ENCODE assay signal across 38 cellular contexts in the genomic region with DNA sequence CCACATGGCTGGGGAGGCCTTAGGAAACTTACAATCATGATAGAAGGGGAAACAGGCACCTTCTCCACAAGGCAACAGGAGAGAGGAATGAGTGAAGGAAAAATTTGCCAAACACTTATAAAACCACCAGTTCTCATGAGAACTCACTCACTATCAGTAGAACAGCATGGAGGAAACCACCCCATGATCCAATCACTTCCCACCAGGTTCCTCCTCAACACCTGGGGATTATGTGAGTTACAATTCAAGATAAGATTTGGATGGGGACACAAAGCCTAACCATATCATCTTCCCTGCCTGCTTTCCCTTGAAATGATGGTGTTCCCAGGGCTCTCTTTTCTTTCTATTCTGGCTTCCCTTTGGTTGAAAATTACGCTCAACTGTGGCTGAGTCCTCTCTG.
"Had no signal": no experiment of that assay in that cellular context is flagged by ENCODE, and none has a peak within 500 bp of the region (broad histone marks: within the 10 kb centered on the region; RNA-seq: fewer than 3 reads in every experiment).

No MANE protein-coding gene starts in this region.

- H3K9me3 Mint-ChIP-seq: activated naive CD4-positive, alpha-beta T cell treated with anti-CD3 and anti-CD28 coated beads for 36 hours; activated naive CD4-positive, alpha-beta T cell treated with anti-CD3 and anti-CD28 coated beads, Interleukin-2, amount 10 ng/mL, durations not matched to agents 7 days and 5 days; activated naive CD4-positive, alpha-beta T cell treated with anti-CD3 and anti-CD28 coated beads, Interleukin-2, amount 50 U/mL, for 24 hours; activated naive CD4-positive, alpha-beta T cell treated with anti-CD3 and anti-CD28 coated beads, Interleukin-2, amount 50 U/mL, for 72 hours; activated naive CD8-positive, alpha-beta T cell treated with anti-CD3 and anti-CD28 coated beads for 36 hours; activated naive CD8-positive, alpha-beta T cell treated with anti-CD3 and anti-CD28 coated beads, Interleukin-2, amount 10 ng/mL, durations not matched to agents 7 days and 5 days; activated naive CD8-positive, alpha-beta T cell treated with anti-CD3 and anti-CD28 coated beads, Interleukin-2, amount 50 U/mL, for 24 hours; activated T-cell treated with anti-CD3 and anti-CD28 coated beads, Interleukin-2, amount 50 U/mL, for 24 hours; activated T-cell treated with anti-CD3 and anti-CD28 coated beads, Interleukin-2, amount 50 U/mL, for 4 hours; activated T-cell treated with anti-CD3 and anti-CD28 coated beads, Interleukin-2, amount 50 U/mL, for 72 hours; activated T-helper 1 cell treated with anti-CD3 and anti-CD28 coated beads, Interleukin-12 subunit alpha, Interleukin-12 subunit beta, Interleukin-2, Interleukin-4 antibody, amounts not matched to agents 30 ng/mL and 10 ng/mL and 1 ng/mL, durations not matched to agents 14 hours and 24 hours and 36 hours; activated T-helper 17 cell treated with anti-CD3 and anti-CD28 coated beads, Interleukin-2, amount 50 U/mL, for 72 hours; activated T-helper 2 cell treated with anti-CD3 and anti-CD28 coated beads, Interferon-gamma antibody, Interleukin-2, Interleukin-4, amounts not matched to agents 10 μg/mL and 5 μg/mL and 100 μg/mL, durations not matched to agents 14 hours and 24 hours and 36 hours; central memory CD8-positive, alpha-beta T cell had no signal

- H3K27ac ChIP-seq: adrenal gland, ascending aorta, body of pancreas, brain microvascular endothelial cell, breast epithelium, cardiac muscle cell had no signal

- H3K4me3 ChIP-seq: adrenal gland, ascending aorta, body of pancreas, breast epithelium, cardiac muscle cell had no signal

- H3K36me3 ChIP-seq: adrenal gland, ascending aorta, brain microvascular endothelial cell, breast epithelium, cardiac muscle cell had no signal

- H3K4me1 ChIP-seq: adrenal gland, ascending aorta, body of pancreas, breast epithelium had no signal

- DNase-seq: activated effector memory CD4-positive, alpha-beta T cell treated with anti-CD3 and anti-CD28 coated beads, Interleukin-2, amount 50 U/mL, for 16 hours; activated effector memory CD4-positive, alpha-beta T cell treated with Interleukin-2 at 50 U/mL for 16 hours; activated gamma-delta T cell; activated gamma-delta T cell treated with Interleukin-2 at 50 U/mL for 16 hours; activated naive CD4-positive, alpha-beta T cell; activated naive CD4-positive, alpha-beta T cell treated with anti-CD3 and anti-CD28 coated beads for 36 hours; activated naive CD4-positive, alpha-beta T cell treated with anti-CD3 and anti-CD28 coated beads, Interleukin-2, amount 10 ng/mL, durations not matched to agents 7 days and 5 days; activated naive CD4-positive, alpha-beta T cell treated with anti-CD3 and anti-CD28 coated beads, Interleukin-2, amount 50 U/mL, for 16 hours; activated naive CD4-positive, alpha-beta T cell treated with Interleukin-2 at 50 U/mL for 16 hours; activated naive CD8-positive, alpha-beta T cell treated with anti-CD3 and anti-CD28 coated beads for 36 hours; activated naive CD8-positive, alpha-beta T cell treated with anti-CD3 and anti-CD28 coated beads, Interleukin-2, amount 10 ng/mL, durations not matched to agents 7 days and 5 days; activated naive CD8-positive, alpha-beta T cell treated with anti-CD3 and anti-CD28 coated beads, Interleukin-2, amount 50 U/mL, for 24 hours; activated T-cell treated with anti-CD3 and anti-CD28 coated beads, Interleukin-2, amount 50 U/mL, for 1 hour; activated T-cell treated with anti-CD3 and anti-CD28 coated beads, Interleukin-2, amount 50 U/mL, for 24 hours; activated T-cell treated with anti-CD3 and anti-CD28 coated beads, Interleukin-2, amount 50 U/mL, for 4 hours; activated T-cell treated with anti-CD3 and anti-CD28 coated beads, Interleukin-2, amount 50 U/mL, for 48 hours; activated T-cell treated with anti-CD3 and anti-CD28 coated beads, Interleukin-2, amount 50 U/mL, for 72 hours; adrenal gland; amniotic stem cell; amygdala; anterior cingulate cortex; aorta; body of pancreas; brain microvascular endothelial cell; caudate nucleus; central memory CD4-positive, alpha-beta T cell; cerebellar nuclear complex had no signal

- H3K36me3 Mint-ChIP-seq: activated naive CD4-positive, alpha-beta T cell treated with anti-CD3 and anti-CD28 coated beads, Interleukin-2, amount 10 ng/mL, durations not matched to agents 7 days and 5 days; activated naive CD4-positive, alpha-beta T cell treated with anti-CD3 and anti-CD28 coated beads, Interleukin-2, amount 50 U/mL, for 24 hours; activated naive CD4-positive, alpha-beta T cell treated with anti-CD3 and anti-CD28 coated beads, Interleukin-2, amount 50 U/mL, for 72 hours; activated naive CD8-positive, alpha-beta T cell; activated naive CD8-positive, alpha-beta T cell treated with anti-CD3 and anti-CD28 coated beads for 36 hours; activated naive CD8-positive, alpha-beta T cell treated with anti-CD3 and anti-CD28 coated beads, Interleukin-2, amount 10 ng/mL, durations not matched to agents 7 days and 5 days; brain had no signal

- H3K4me1 Mint-ChIP-seq: activated naive CD4-positive, alpha-beta T cell treated with anti-CD3 and anti-CD28 coated beads, Interleukin-2, amount 10 ng/mL, durations not matched to agents 7 days and 5 days; activated naive CD4-positive, alpha-beta T cell treated with anti-CD3 and anti-CD28 coated beads, Interleukin-2, amount 50 U/mL, for 24 hours; activated naive CD8-positive, alpha-beta T cell treated with anti-CD3 and anti-CD28 coated beads for 36 hours; activated naive CD8-positive, alpha-beta T cell treated with anti-CD3 and anti-CD28 coated beads, Interleukin-2, amount 50 U/mL, for 24 hours; activated T-helper 17 cell treated with anti-CD3 and anti-CD28 coated beads, Interleukin-2, amount 50 U/mL, for 72 hours; central memory CD8-positive, alpha-beta T cell had no signal

- H3K4me3 Mint-ChIP-seq: activated naive CD4-positive, alpha-beta T cell treated with anti-CD3 and anti-CD28 coated beads for 36 hours; activated naive CD4-positive, alpha-beta T cell treated with anti-CD3 and anti-CD28 coated beads, Interleukin-2, amount 10 ng/mL, durations not matched to agents 7 days and 5 days; activated naive CD4-positive, alpha-beta T cell treated with anti-CD3 and anti-CD28 coated beads, Interleukin-2, amount 50 U/mL, for 24 hours; activated naive CD8-positive, alpha-beta T cell; activated naive CD8-positive, alpha-beta T cell treated with anti-CD3 and anti-CD28 coated beads for 36 hours; activated naive CD8-positive, alpha-beta T cell treated with anti-CD3 and anti-CD28 coated beads, Interleukin-2, amount 10 ng/mL, durations not matched to agents 7 days and 5 days; activated naive CD8-positive, alpha-beta T cell treated with anti-CD3 and anti-CD28 coated beads, Interleukin-2, amount 50 U/mL, for 24 hours; activated T-cell treated with anti-CD3 and anti-CD28 coated beads, Interleukin-2, amount 50 U/mL, for 24 hours; activated T-cell treated with anti-CD3 and anti-CD28 coated beads, Interleukin-2, amount 50 U/mL, for 4 hours; activated T-cell treated with anti-CD3 and anti-CD28 coated beads, Interleukin-2, amount 50 U/mL, for 72 hours; activated T-helper 1 cell treated with anti-CD3 and anti-CD28 coated beads, Interleukin-12 subunit alpha, Interleukin-12 subunit beta, Interleukin-2, Interleukin-4 antibody, amounts not matched to agents 30 ng/mL and 10 ng/mL and 1 ng/mL, durations not matched to agents 14 hours and 24 hours and 36 hours; activated T-helper 17 cell treated with anti-CD3 and anti-CD28 coated beads, Interleukin-2, amount 50 U/mL, for 72 hours; brain; central memory CD8-positive, alpha-beta T cell had no signal

- H3K9me3 ChIP-seq: adrenal gland, ascending aorta, body of pancreas, breast epithelium had no signal

- H3K27ac Mint-ChIP-seq: activated naive CD4-positive, alpha-beta T cell treated with anti-CD3 and anti-CD28 coated beads for 36 hours; activated naive CD4-positive, alpha-beta T cell treated with anti-CD3 and anti-CD28 coated beads, Interleukin-2, amount 10 ng/mL, durations not matched to agents 7 days and 5 days; activated naive CD4-positive, alpha-beta T cell treated with anti-CD3 and anti-CD28 coated beads, Interleukin-2, amount 50 U/mL, for 24 hours; activated naive CD4-positive, alpha-beta T cell treated with anti-CD3 and anti-CD28 coated beads, Interleukin-2, amount 50 U/mL, for 72 hours; activated naive CD8-positive, alpha-beta T cell; activated naive CD8-positive, alpha-beta T cell treated with anti-CD3 and anti-CD28 coated beads for 36 hours; activated naive CD8-positive, alpha-beta T cell treated with anti-CD3 and anti-CD28 coated beads, Interleukin-2, amount 10 ng/mL, durations not matched to agents 7 days and 5 days; activated naive CD8-positive, alpha-beta T cell treated with anti-CD3 and anti-CD28 coated beads, Interleukin-2, amount 50 U/mL, for 24 hours; activated T-cell treated with anti-CD3 and anti-CD28 coated beads, Interleukin-2, amount 50 U/mL, for 24 hours; activated T-cell treated with anti-CD3 and anti-CD28 coated beads, Interleukin-2, amount 50 U/mL, for 72 hours; activated T-helper 1 cell treated with anti-CD3 and anti-CD28 coated beads, Interleukin-12 subunit alpha, Interleukin-12 subunit beta, Interleukin-2, Interleukin-4 antibody, amounts not matched to agents 30 ng/mL and 10 ng/mL and 1 ng/mL, durations not matched to agents 14 hours and 24 hours and 36 hours; activated T-helper 17 cell treated with anti-CD3 and anti-CD28 coated beads, Interleukin-2, amount 50 U/mL, for 72 hours; activated T-helper 2 cell treated with anti-CD3 and anti-CD28 coated beads, Interferon-gamma antibody, Interleukin-2, Interleukin-4, amounts not matched to agents 10 μg/mL and 5 μg/mL and 100 μg/mL, durations not matched to agents 14 hours and 24 hours and 36 hours; brain had no signal

- H3K27me3 ChIP-seq: adrenal gland, ascending aorta, body of pancreas, brain microvascular endothelial cell, breast epithelium, cardiac muscle cell had no signal

- H3K27me3 Mint-ChIP-seq: activated naive CD4-positive, alpha-beta T cell treated with anti-CD3 and anti-CD28 coated beads, Interleukin-2, amount 10 ng/mL, durations not matched to agents 7 days and 5 days; activated naive CD4-positive, alpha-beta T cell treated with anti-CD3 and anti-CD28 coated beads, Interleukin-2, amount 50 U/mL, for 24 hours; activated naive CD8-positive, alpha-beta T cell; activated naive CD8-positive, alpha-beta T cell treated with anti-CD3 and anti-CD28 coated beads for 36 hours; activated naive CD8-positive, alpha-beta T cell treated with anti-CD3 and anti-CD28 coated beads, Interleukin-2, amount 50 U/mL, for 24 hours; activated T-cell treated with anti-CD3 and anti-CD28 coated beads, Interleukin-2, amount 50 U/mL, for 24 hours; brain; central memory CD8-positive, alpha-beta T cell had no signal
